Comparison of ENCODE assay signal across 12 cellular contexts in the genomic region with DNA sequence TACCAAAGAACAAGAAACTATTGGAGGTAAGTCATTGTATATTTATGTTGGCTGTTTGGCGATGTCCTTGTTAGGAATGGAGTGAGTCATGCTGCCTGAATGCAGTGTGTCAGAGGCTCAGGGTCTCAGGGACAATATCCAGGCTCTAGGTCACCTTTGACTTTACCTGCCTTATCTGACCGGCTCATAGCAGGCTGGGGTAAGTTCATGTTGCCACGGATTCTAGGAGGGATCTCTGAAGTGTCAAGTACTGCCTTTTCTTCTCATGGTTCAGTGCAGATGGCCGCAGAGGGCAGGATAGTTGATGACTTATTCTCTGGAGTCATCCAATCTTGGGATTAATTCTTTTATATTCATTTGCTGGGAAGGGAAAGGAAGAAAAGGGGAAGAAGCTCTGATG. TPM values are rescaled to one million over a fixed set of nuclear protein-coding genes. Genes with fewer than 3 reads are reported as not detected.
DNase-seq lines count a peak whose midpoint lies in the region; ATAC-seq and TF ChIP-seq lines count a peak whose summit lies in the region.
"Had no signal": no experiment of that assay in that cellular context is flagged by ENCODE, and none has a peak within 500 bp of the region (broad histone marks: within the 10 kb centered on the region; RNA-seq: fewer than 3 reads in every experiment).

No MANE protein-coding gene starts in this region.

- H3K36me3 Mint-ChIP-seq in Caco-2 (ENCODE audit: insufficient read depth, unreplicated experiment) = peaks cover 4% of the 10 kb centered on the region
- H3K36me3 Mint-ChIP-seq in T-helper 2 cell treated with Interferon-gamma antibody and Interleukin-4, amounts not matched to agents 5 μg/mL and 100 μg/mL, for 36 hours (ENCODE audit: low read depth) = no peaks in the 10 kb centered on the region

- ATAC-seq in upper lobe of right lung (no peak), HG03354 (IDR thresholded peaks at IDR 0.05; ENCODE audit: poor library complexity, severe bottlenecking, unreplicated experiment) (no peak)

- TF ChIP-seq CTCF in Caco-2 (IDR thresholded peaks at IDR 0.05; ENCODE audit: insufficient read depth in 1 of 2, low read depth in 1 of 2, low read length in 1 of 2, severe bottlenecking in 1 of 2, unreplicated experiment in 1 of 2) = no peak
- no peak for TF ChIP-seq CTCF in choroid plexus epithelial cell (conservative IDR thresholded peaks at IDR 0.05; ENCODE audit: low read depth, low read length)
- TF ChIP-seq CTCF in upper lobe of right lung (IDR thresholded peaks at IDR 0.05) = no peak
- no peak for TF ChIP-seq CTCF in lower leg skin (IDR thresholded peaks at IDR 0.05)

- DNase-seq in Caco-2 (peak; percentile 79 to 88), LHCN-M2 (ENCODE audit: low read depth) (peak; percentile 9), choroid plexus epithelial cell (ENCODE audit: low read depth) (peak; percentile 33), kidney glomerular epithelial cell (lab: John Stamatoyannopoulos, UW) (peak; percentile 66), upper lobe of right lung (no peak), lower leg skin (ENCODE audit: low spot score in 2 of 2) (no peak)
- DNase-seq in T-helper 2 cell treated with Interferon-gamma antibody and Interleukin-4, amounts not matched to agents 5 μg/mL and 100 μg/mL, for 36 hours (ENCODE audit: low spot score) = no peak
- DNase-seq: anterior cingulate cortex, NCI-H2029 treated with DMSO at 0.1 percent for 48 hours, SIG-M5 had no signal

- no TSS peak for BruUV-seq in Caco-2 (replicated peaks; lab: Mats Ljungman, UMichigan)

- TF ChIP-seq POLR2A in lower leg skin (IDR thresholded peaks at IDR 0.05) = no peak

- CTCF ChIA-PET in Caco-2 (lab: Charles Lee) = no interaction called here

- peaks cover 35% of the 10 kb centered on the region for H3K4me1 Mint-ChIP-seq in Caco-2 (ENCODE audit: low read depth, unreplicated experiment)
- no peaks in the 10 kb centered on the region for H3K4me1 Mint-ChIP-seq in T-helper 2 cell treated with Interferon-gamma antibody and Interleukin-4, amounts not matched to agents 5 μg/mL and 100 μg/mL, for 36 hours (ENCODE audit: low read depth)

- peak overlapping the region; percentile 54 for H3K4me3 Mint-ChIP-seq in Caco-2 (ENCODE audit: unreplicated experiment)
- H3K4me3 Mint-ChIP-seq in T-helper 2 cell treated with Interferon-gamma antibody and Interleukin-4, amounts not matched to agents 5 μg/mL and 100 μg/mL, for 36 hours = no peak overlapping the region

- POLR2A ChIA-PET in Caco-2 (lab: Charles Lee) = no interaction called here

- H3K9me3 Mint-ChIP-seq in Caco-2 (ENCODE audit: unreplicated experiment) = no peaks in the 10 kb centered on the region
- H3K9me3 Mint-ChIP-seq in T-helper 2 cell treated with Interferon-gamma antibody and Interleukin-4, amounts not matched to agents 5 μg/mL and 100 μg/mL, for 36 hours = no peaks in the 10 kb centered on the region

- H3K27me3 ChIP-seq in Caco-2 (replicated peaks; ENCODE audit: control insufficient read depth, insufficient read depth, low read length) = no peaks in the 10 kb centered on the region
- no peaks in the 10 kb centered on the region for H3K27me3 ChIP-seq in upper lobe of right lung

- H3K4me1 ChIP-seq in Caco-2 = peaks cover 47% of the 10 kb centered on the region
- no peaks in the 10 kb centered on the region for H3K4me1 ChIP-seq in upper lobe of right lung

- no peak overlapping the region for H3K27ac ChIP-seq in upper lobe of right lung

- intact Hi-C loops in Caco-2 (cut with micrococcal nuclease; ENCODE audit: unreplicated experiment) = loop anchor here (1.0 kb wide), 4 partner anchors 23 to 50 kb away; no protein-coding TSS in a partner anchor
- intact Hi-C loops in upper lobe of right lung (cut with DNase I) = no loop called here
- intact Hi-C loops in lower leg skin (cut with DNase I; ENCODE audit: low total_unique reads) = no loop called here

- H3K36me3 ChIP-seq in Caco-2 (ENCODE audit: control insufficient read depth, insufficient read depth, low read length) = no peaks in the 10 kb centered on the region
- no peaks in the 10 kb centered on the region for H3K36me3 ChIP-seq in upper lobe of right lung

- peak overlapping the region; percentile 80 for H3K27ac Mint-ChIP-seq in Caco-2 (ENCODE audit: unreplicated experiment)
- no peak overlapping the region for H3K27ac Mint-ChIP-seq in T-helper 2 cell treated with Interferon-gamma antibody and Interleukin-4, amounts not matched to agents 5 μg/mL and 100 μg/mL, for 36 hours

- H3K27me3 Mint-ChIP-seq in Caco-2 (ENCODE audit: insufficient read depth, unreplicated experiment) = no peaks in the 10 kb centered on the region
- peaks cover 10% of the 10 kb centered on the region for H3K27me3 Mint-ChIP-seq in T-helper 2 cell treated with Interferon-gamma antibody and Interleukin-4, amounts not matched to agents 5 μg/mL and 100 μg/mL, for 36 hours (ENCODE audit: low read depth)

- no peak overlapping the region for H3K4me3 ChIP-seq in Caco-2 (ENCODE audit: low read depth, low read length)
- H3K4me3 ChIP-seq in choroid plexus epithelial cell (ENCODE audit: low read depth, low read length) = no peak overlapping the region
- no peak overlapping the region for H3K4me3 ChIP-seq in upper lobe of right lung
- H3K4me3 ChIP-seq in lower leg skin (ENCODE audit: low read depth, poor library complexity, severe bottlenecking) = no peak overlapping the region

- 74 to 90% methylated on average over 3 to 4 of the region's 4 CpGs for WGBS in lower leg skin, 2 donors

- no peaks in the 10 kb centered on the region for H3K9me3 ChIP-seq in Caco-2
- no peaks in the 10 kb centered on the region for H3K9me3 ChIP-seq in upper lobe of right lung

RNA-seq across cellular contexts. Expression of a gene that starts 53.2 kb away (rescaled TPM):
- total RNA-seq in Caco-2 (2022) (41.4 and 46.9 TPM in 2 replicates), LHCN-M2 (2014; rRNA removed) (not detected in 2 replicates), upper lobe of right lung (76.8 TPM), lower leg skin (10 to 100 TPM in 1 of 4 donors, 1 to 10 TPM in 3; 3.8 to 12.3 (median 5.1) TPM)
- polyA plus RNA-seq in LHCN-M2 (2012) = 0.73 TPM
- polyA plus RNA-seq: BJ had no signal

Comparison
In these comparisons a context has a peak if more than half of its experiments do, and no peak if none do; other contexts are left out.
1. DNase-seq: peak in Caco-2 (2 of 2), LHCN-M2 (single experiment), choroid plexus epithelial cell (single experiment) and kidney glomerular epithelial cell (single experiment); none in upper lobe of right lung (single experiment), T-helper 2 cell treated with Interferon-gamma antibody and Interleukin-4, amounts not matched to agents 5 μg/mL and 100 μg/mL, for 36 hours (single experiment) and lower leg skin (0 of 2).